ENCODE assay signal across 28 cellular contexts in genomic region chr2:236888766-236889035, GRCh38.
DNase-seq lines count a peak whose midpoint lies in the region; ATAC-seq, FAIRE-seq and TF ChIP-seq lines count a peak whose summit lies in the region.
"Had no signal": no experiment of that assay in that cellular context is flagged by ENCODE, and none has a peak within 500 bp of the region (broad histone marks: within the 10 kb centered on the region; RNA-seq: fewer than 3 reads in every experiment).

No MANE protein-coding gene starts in this region.

- POLR2A ChIA-PET in endothelial cell of umbilical vein (lab: Charles Lee): interaction anchor here (1.4 kb wide), 1 partner anchor 110 kb away, joined by 3 read pairs; no protein-coding TSS in a partner anchor

- no peaks in the 10 kb centered on the region for H3K9me3 ChIP-seq in ascending aorta
- no peaks in the 10 kb centered on the region for H3K9me3 ChIP-seq in endothelial cell of umbilical vein (replicated peaks; ENCODE audit: control insufficient read depth, insufficient read depth, low read length)
- H3K9me3 ChIP-seq in thoracic aorta: no peaks in the 10 kb centered on the region
- no peaks in the 10 kb centered on the region for H3K9me3 ChIP-seq in upper lobe of right lung
- H3K9me3 ChIP-seq: thyroid gland had no signal

- TSS peak; percentile 87 for BruUV-seq in endothelial cell of umbilical vein (replicated peaks; lab: Mats Ljungman, UMichigan)

- peak; percentile 19 for TF ChIP-seq POLR2A in endothelial cell of umbilical vein (IDR thresholded peaks at IDR 0.05; ENCODE audit: low read depth, low read length)

- peak overlapping the region; percentile 89 to 93 for H3K27ac ChIP-seq in ascending aorta
- H3K27ac ChIP-seq in endothelial cell of umbilical vein (ENCODE audit: insufficient read depth, low read depth, low read length): peak overlapping the region; percentile 98
- H3K27ac ChIP-seq in thoracic aorta: peak overlapping the region; percentile 87 to 96
- no peak overlapping the region for H3K27ac ChIP-seq in upper lobe of right lung
- H3K27ac ChIP-seq: C4-2B, HL-60, parathyroid adenoma had no signal

- TF ChIP-seq CTCF in ascending aorta (IDR thresholded peaks at IDR 0.05) (no peak), endothelial cell of umbilical vein (IDR thresholded peaks at IDR 0.05; ENCODE audit: extremely low read depth in 1 of 2, insufficient read depth in 1 of 2, low read depth in 1 of 2, low read length in 2 of 2) (no peak), osteocyte (IDR thresholded peaks at IDR 0.05) (no peak), thoracic aorta (IDR thresholded peaks at IDR 0.05) (no peak), upper lobe of right lung (IDR thresholded peaks at IDR 0.05) (no peak)

- no peaks in the 10 kb centered on the region for H3K27me3 Mint-ChIP-seq in osteocyte (ENCODE audit: unreplicated experiment)

- no peak overlapping the region for H2AFZ ChIP-seq in endothelial cell of umbilical vein (ENCODE audit: low read depth, low read length)
- H2AFZ ChIP-seq: parathyroid adenoma had no signal

- ATAC-seq in thoracic aorta (ENCODE audit: insufficient number of reproducible peaks, low FRiP score, low read depth): no peak
- ATAC-seq in upper lobe of right lung: no peak
- ATAC-seq: naive thymus-derived CD8-positive, alpha-beta T cell had no signal

- dilution Hi-C loops in endothelial cell of umbilical vein (cut with MboI; ENCODE audit: extremely low pct_ligation_motif_present, low sequenced_read_pairs): loop anchor here (5.0 kb wide), 1 partner anchor 56 kb away; no protein-coding TSS in a partner anchor

- H3K9ac ChIP-seq in endothelial cell of umbilical vein (replicated peaks; ENCODE audit: extremely low read depth, insufficient read depth, low read length): peak overlapping the region; percentile 89
- H3K9ac ChIP-seq: parathyroid adenoma had no signal

- DNase-seq in ascending aorta (ENCODE audit: low spot score in 2 of 2) (no peak), endothelial cell of umbilical vein (ENCODE audit: low read depth, low spot score) (no peak), osteocyte (ENCODE audit: extremely low spot score, unreplicated experiment) (no peak), thoracic aorta (ENCODE audit: low spot score) (no peak), upper lobe of right lung (no peak), OCI-M1 (lab: John Stamatoyannopoulos, UW) (no peak), activated gamma-delta T cell (lab: John Stamatoyannopoulos, UW) (no peak)
- DNase-seq: activated CD4-positive, CD25-positive, alpha-beta regulatory T cell; activated CD8-positive, alpha-beta memory T cell treated with anti-CD3 and anti-CD28 coated beads for 24 hours; activated naive CD4-positive, alpha-beta T cell treated with anti-CD3 and anti-CD28 coated beads, Interleukin-2, amount 10 ng/mL, durations not matched to agents 7 days and 5 days; activated T-cell treated with anti-CD3 and anti-CD28 coated beads, Interleukin-2, amount 50 U/mL, for 24 hours; amygdala; EL; foreskin melanocyte; naive thymus-derived CD8-positive, alpha-beta T cell; NCI-H1092 treated with DMSO at 0.1 percent for 48 hours; NCI-H1930; NCI-H2227 treated with DMSO at 0.1 percent for 48 hours; NCI-H748 treated with DMSO at 0.1 percent for 48 hours; stimulated activated CD4-positive, alpha-beta T cell treated with anti-CD3 and anti-CD28 coated beads, Interleukin-4, amount 100 ng/mL, for 1 hour; stimulated activated naive CD4-positive, alpha-beta T cell; T1000; thyroid gland had no signal

- H3K9me3 Mint-ChIP-seq in osteocyte (ENCODE audit: unreplicated experiment): no peaks in the 10 kb centered on the region
- H3K9me3 Mint-ChIP-seq: activated naive CD4-positive, alpha-beta T cell treated with anti-CD3 and anti-CD28 coated beads, Interleukin-2, amount 10 ng/mL, durations not matched to agents 7 days and 5 days; activated T-cell treated with anti-CD3 and anti-CD28 coated beads, Interleukin-2, amount 50 U/mL, for 24 hours; central memory CD8-positive, alpha-beta T cell; naive thymus-derived CD8-positive, alpha-beta T cell had no signal

- FAIRE-seq in endothelial cell of umbilical vein (lab: Jason Lieb, UNC): no peak
- FAIRE-seq: islet of Langerhans had no signal

- peaks cover 25% of the 10 kb centered on the region for H3K4me1 Mint-ChIP-seq in osteocyte (ENCODE audit: unreplicated experiment)
- H3K4me1 Mint-ChIP-seq: activated naive CD4-positive, alpha-beta T cell treated with anti-CD3 and anti-CD28 coated beads, Interleukin-2, amount 10 ng/mL, durations not matched to agents 7 days and 5 days; central memory CD8-positive, alpha-beta T cell had no signal

- H4K20me1 ChIP-seq in endothelial cell of umbilical vein (replicated peaks; ENCODE audit: control insufficient read depth, extremely low read depth, insufficient read depth, low read length): no peaks in the 10 kb centered on the region

- no peaks in the 10 kb centered on the region for H3K9me1 ChIP-seq in endothelial cell of umbilical vein (replicated peaks; ENCODE audit: control insufficient read depth, extremely low read depth, insufficient read depth, low read length)

- H3K27ac Mint-ChIP-seq in osteocyte (ENCODE audit: unreplicated experiment): peak overlapping the region; percentile 79
- H3K27ac Mint-ChIP-seq: activated naive CD4-positive, alpha-beta T cell treated with anti-CD3 and anti-CD28 coated beads, Interleukin-2, amount 10 ng/mL, durations not matched to agents 7 days and 5 days; activated T-cell treated with anti-CD3 and anti-CD28 coated beads, Interleukin-2, amount 50 U/mL, for 24 hours; naive thymus-derived CD8-positive, alpha-beta T cell had no signal

- H3K4me2 ChIP-seq in endothelial cell of umbilical vein (ENCODE audit: insufficient read depth, low read length): peak overlapping the region; percentile 21

- CTCF ChIA-PET in endothelial cell of umbilical vein (lab: Charles Lee): interaction anchor here (1.0 to 1.6 kb wide), 4 partner anchors 9 to 172 kb away, joined by 3 to 5 read pairs (median 4); no protein-coding TSS in a partner anchor

- H3K36me3 ChIP-seq in ascending aorta: no peaks in the 10 kb centered on the region
- H3K36me3 ChIP-seq in endothelial cell of umbilical vein (ENCODE audit: control insufficient read depth in 2 of 2, extremely low read depth in 1 of 2, insufficient read depth in 2 of 2, low read length in 2 of 2): no peaks in the 10 kb centered on the region
- no peaks in the 10 kb centered on the region for H3K36me3 ChIP-seq in thoracic aorta
- no peaks in the 10 kb centered on the region for H3K36me3 ChIP-seq in upper lobe of right lung
- H3K36me3 ChIP-seq: thyroid gland had no signal

- no peak overlapping the region for H3K4me3 Mint-ChIP-seq in osteocyte (ENCODE audit: unreplicated experiment)
- H3K4me3 Mint-ChIP-seq: activated naive CD4-positive, alpha-beta T cell treated with anti-CD3 and anti-CD28 coated beads, Interleukin-2, amount 10 ng/mL, durations not matched to agents 7 days and 5 days; activated T-cell treated with anti-CD3 and anti-CD28 coated beads, Interleukin-2, amount 50 U/mL, for 24 hours; central memory CD8-positive, alpha-beta T cell; naive thymus-derived CD8-positive, alpha-beta T cell had no signal

- H3K36me3 Mint-ChIP-seq in osteocyte (ENCODE audit: unreplicated experiment): peaks cover 3% of the 10 kb centered on the region
- H3K36me3 Mint-ChIP-seq: activated naive CD4-positive, alpha-beta T cell treated with anti-CD3 and anti-CD28 coated beads, Interleukin-2, amount 10 ng/mL, durations not matched to agents 7 days and 5 days; naive thymus-derived CD8-positive, alpha-beta T cell had no signal

- H3K27me3 ChIP-seq in ascending aorta (no peaks in the 10 kb centered on the region), endothelial cell of umbilical vein (ENCODE audit: control insufficient read depth in 2 of 2, insufficient read depth in 2 of 2, low read length in 2 of 2) (no peaks in the 10 kb centered on the region), thoracic aorta (replicated peaks; ENCODE audit: insufficient read depth) (no peaks in the 10 kb centered on the region), upper lobe of right lung (peaks cover 7% of the 10 kb centered on the region)
- H3K27me3 ChIP-seq: thyroid gland had no signal

- intact Hi-C loops in ascending aorta (cut with DNase I): loop anchor here (5.0 kb wide), 2 partner anchors 46 to 111 kb away; no protein-coding TSS in a partner anchor
- intact Hi-C loops in endothelial cell of umbilical vein (cut with micrococcal nuclease): loop anchor here (1.0 to 5.0 kb wide), 7 partner anchors 110 to 381 kb away; a partner anchor contains a TSS
- intact Hi-C loops in upper lobe of right lung (cut with DNase I): no loop called here

- H3K79me2 ChIP-seq in endothelial cell of umbilical vein (ENCODE audit: control insufficient read depth, insufficient read depth, low read length): no peaks in the 10 kb centered on the region
- H3K79me2 ChIP-seq: parathyroid adenoma had no signal

- H3K4me3 ChIP-seq in ascending aorta (no peak overlapping the region), endothelial cell of umbilical vein (replicated peaks in 1 of 3; ENCODE audit: insufficient read depth in 1 of 3, low read depth in 1 of 3, low read length in 3 of 3) (no peak overlapping the region), thoracic aorta (no peak overlapping the region), upper lobe of right lung (no peak overlapping the region)
- H3K4me3 ChIP-seq: thyroid gland had no signal

- peaks cover 9 to 18% of the 10 kb centered on the region in 2 donors for H3K4me1 ChIP-seq in ascending aorta
- peaks cover 35% of the 10 kb centered on the region for H3K4me1 ChIP-seq in endothelial cell of umbilical vein (ENCODE audit: control insufficient read depth, extremely low read depth, insufficient read depth, low read length)
- H3K4me1 ChIP-seq in thoracic aorta (ENCODE audit: control insufficient read depth in 1 of 2, low read depth in 2 of 2): peaks cover 17 to 34% of the 10 kb centered on the region in 2 donors
- peaks cover 8% of the 10 kb centered on the region for H3K4me1 ChIP-seq in upper lobe of right lung
- H3K4me1 ChIP-seq: parathyroid adenoma had no signal

TF ChIP-seq in endothelial cell of umbilical vein, 7 proteins besides CTCF, POLR2A, EP300 and RAD21:
- TF ChIP-seq GATA2 (IDR thresholded peaks at IDR 0.05; ENCODE audit: insufficient read depth, insufficient read length, low read depth, low read length) (no peak), JUN (IDR thresholded peaks at IDR 0.05; ENCODE audit: borderline replicate concordance, insufficient read depth, insufficient read length, low read depth) (no peak), POLR2AphosphoS5 (IDR thresholded peaks at IDR 0.05; ENCODE audit: insufficient read depth, low read depth, low read length) (no peak), MYC (IDR thresholded peaks at IDR 0.05; ENCODE audit: low read depth, low read length) (no peak), FOS (IDR thresholded peaks at IDR 0.05; ENCODE audit: borderline replicate concordance, insufficient read depth, low read length) (no peak), MAX (IDR thresholded peaks at IDR 0.05; ENCODE audit: insufficient read depth, insufficient read length) (no peak), EZH2 (IDR thresholded peaks at IDR 0.05; ENCODE audit: borderline replicate concordance, low read depth, low read length, severe bottlenecking) (no peak)
